In the genomic region with DNA sequence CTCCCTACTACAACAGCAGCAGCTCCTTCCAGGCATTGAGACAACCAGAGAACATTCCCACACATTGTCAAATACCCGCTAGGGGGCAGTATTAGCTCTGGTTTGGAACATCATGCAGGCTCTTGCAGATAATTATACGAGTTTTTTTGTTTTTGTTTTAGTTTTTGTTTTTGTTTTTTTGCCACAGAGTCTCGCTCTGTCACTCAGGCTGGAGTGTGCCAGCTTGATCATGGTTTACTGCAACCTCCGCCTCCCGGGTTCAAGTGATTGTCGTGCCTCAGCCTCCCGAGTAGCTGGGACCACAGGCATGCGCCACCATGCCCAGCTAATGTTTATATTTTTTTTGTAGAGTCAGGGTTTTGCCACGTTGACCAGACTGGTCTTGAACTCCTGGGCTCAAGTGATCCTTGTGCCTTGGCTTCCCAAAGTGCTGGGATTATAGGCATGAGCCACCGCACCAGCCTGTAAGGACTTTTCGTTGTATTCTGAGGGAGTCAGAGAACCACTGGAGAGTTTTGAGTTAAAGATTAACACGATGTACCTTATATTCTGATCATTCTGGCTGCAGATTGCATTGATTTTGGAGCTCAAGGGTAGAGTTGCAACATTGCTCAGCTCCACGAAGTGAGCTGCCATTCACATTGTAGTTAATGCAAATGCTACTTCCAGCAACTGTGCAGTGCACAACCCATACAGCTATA, we compare ENCODE assay signal across 8 cellular contexts. TPM values are rescaled to one million over a fixed set of nuclear protein-coding genes. Genes with fewer than 3 reads are reported as not detected.
DNase-seq lines count a peak whose midpoint lies in the region; ATAC-seq lines count a peak whose summit lies in the region.

No MANE protein-coding gene starts in this region.

- H3K4me3 ChIP-seq in right cardiac atrium (ENCODE audit: low read length): no peak overlapping the region

- no peaks in the 10 kb centered on the region for H3K27me3 ChIP-seq in right cardiac atrium (ENCODE audit: control insufficient read depth, insufficient read depth)

- in situ Hi-C loops in G401 (cut with HindIII; ENCODE audit: low sequenced_read_pairs): no loop called here

- ATAC-seq in right cardiac atrium (peak; percentile 81), sciatic nerve (peak; percentile 57), HG03342 (IDR thresholded peaks at IDR 0.05; ENCODE audit: unreplicated experiment) (no peak), HG03565 (IDR thresholded peaks at IDR 0.05; ENCODE audit: unreplicated experiment) (no peak)

- DNase-seq in G401 (ENCODE audit: low spot score) (peak; percentile 48), LHCN-M2 (ENCODE audit: low read depth) (peak; percentile 80), RKO (ENCODE audit: low spot score) (peak; percentile 75), anterior cingulate cortex (lab: John Stamatoyannopoulos, UW) (peak in 45 of 58 donors; percentile 0 to 69 (median 12)), right cardiac atrium (peak in 1 of 3 donors; percentile 26), sciatic nerve (ENCODE audit: low spot score) (peak; percentile 63)

- intact Hi-C loops in right cardiac atrium (cut with DNase I): loop anchor here in 3 of 4 donors (2.0 to 10.0 kb wide), 4 partner anchors 86 to 274 kb away; partner anchors contain the start of gene NECTIN2 (in 1 of the 3)
- intact Hi-C loops in sciatic nerve (cut with DNase I): loop anchor here (5.0 kb wide), 1 partner anchor 86 kb away; no protein-coding TSS in a partner anchor

- H3K9me3 ChIP-seq in right cardiac atrium (ENCODE audit: control insufficient read depth, low read length): no peaks in the 10 kb centered on the region

- 51% methylated on average over 13 of the region's 13 CpGs for WGBS in right cardiac atrium

- no peak overlapping the region for H3K27ac ChIP-seq in right cardiac atrium (ENCODE audit: low read length)

- no peaks in the 10 kb centered on the region for H3K4me1 ChIP-seq in right cardiac atrium (ENCODE audit: control insufficient read depth, insufficient read depth, low read length)

RNA-seq across cellular contexts. Expression of gene CEACAM20, which starts 41.7 kb away (rescaled TPM):
- not detected in 2 replicates for total RNA-seq in G401 (2014; rRNA removed; shearing (Covaris generic))
- total RNA-seq in LHCN-M2 (2014; rRNA removed) (not detected in 2 replicates), right cardiac atrium (not detected), sciatic nerve (not detected)
- polyA plus RNA-seq in LHCN-M2 (2012): not detected
- not detected for polyA plus RNA-seq in right cardiac atrium

RNA-seq across cellular contexts. Expression of gene IGSF23, which starts 42.2 kb away (rescaled TPM):
- not detected in 2 replicates for total RNA-seq in G401 (2014; rRNA removed; shearing (Covaris generic))
- not detected in 2 replicates for total RNA-seq in LHCN-M2 (2014; rRNA removed)
- not detected for polyA plus RNA-seq in LHCN-M2 (2012)
- not detected for total RNA-seq in right cardiac atrium
- not detected for polyA plus RNA-seq in right cardiac atrium
- not detected for total RNA-seq in sciatic nerve

Comparison
In these comparisons a context has a peak if more than half of its experiments do, and no peak if none do; other contexts are left out.
1. ATAC-seq: peak in right cardiac atrium (2 of 2) and sciatic nerve (single experiment); none in HG03342 (single experiment) and HG03565 (single experiment).